ENCODE assay signal across 1 cellular context in genomic region chr1:234645964-234646363, GRCh38.
TF ChIP-seq lines count a peak whose summit lies in the region.

No MANE protein-coding gene starts in this region.

TF ChIP-seq in HepG2, 621 proteins besides CTCF, POLR2A, EP300 and RAD21 (continued from another document):
- TF ChIP-seq ZBED4 (CRISPR knock-in tag; IDR thresholded peaks at IDR 0.05; ENCODE audit: borderline replicate concordance) = no peak
- no peak for TF ChIP-seq GMEB2 (CRISPR knock-in tag; IDR thresholded peaks at IDR 0.05; ENCODE audit: low read depth)
- TF ChIP-seq ZMYM2 (CRISPR knock-in tag; IDR thresholded peaks at IDR 0.05) = 0 out of 2 replicates have a peak, but pooled peaks have one; percentile 21
- no peak for TF ChIP-seq ZNF782 (CRISPR knock-in tag; IDR thresholded peaks at IDR 0.05; ENCODE audit: borderline replicate concordance)
- TF ChIP-seq CHD4 (IDR thresholded peaks at IDR 0.05; ENCODE audit: borderline replicate concordance, low read length) = peak; percentile 92
- TF ChIP-seq SUZ12 (IDR thresholded peaks at IDR 0.05; ENCODE audit: low read depth, low read length) = no peak
- peak; percentile 89 for TF ChIP-seq ZNF280D (CRISPR knock-in tag; IDR thresholded peaks at IDR 0.05)
TF ChIP-seq in HepG2: peak in this region for 11.
